In genomic region chr6:154408906-154409500, GRCh38 we compare ENCODE assay signal across 10 cellular contexts. TPM values are rescaled to one million over a fixed set of nuclear protein-coding genes. Genes with fewer than 3 reads are reported as not detected.
DNase-seq lines count a peak whose midpoint lies in the region; ATAC-seq and TF ChIP-seq lines count a peak whose summit lies in the region.
"Had no signal": no experiment of that assay in that cellular context is flagged by ENCODE, and none has a peak within 500 bp of the region (broad histone marks: within the 10 kb centered on the region; RNA-seq: fewer than 3 reads in every experiment).

No MANE protein-coding gene starts in this region.

- 77% methylated on average over 4 of the region's 4 CpGs for WGBS in smooth muscle cell (ENCODE audit: low lambda C conversion rate)

- no peak overlapping the region for H3K4me2 ChIP-seq in smooth muscle cell

- H3K36me3 ChIP-seq in lower lobe of right lung: no peaks in the 10 kb centered on the region
- no peaks in the 10 kb centered on the region for H3K36me3 ChIP-seq in smooth muscle cell (ENCODE audit: low read depth)

- H3K9me3 Mint-ChIP-seq in chondrocyte (ENCODE audit: low read depth): no peaks in the 10 kb centered on the region

- peaks cover 61% of the 10 kb centered on the region for H3K4me1 Mint-ChIP-seq in chondrocyte (ENCODE audit: low read depth)

- H3K4me3 ChIP-seq in Jurkat, Clone E6-1 (ENCODE audit: low read length): no peak overlapping the region
- H3K4me3 ChIP-seq in lower lobe of right lung: no peak overlapping the region
- H3K4me3 ChIP-seq in smooth muscle cell: no peak overlapping the region
- H3K4me3 ChIP-seq: pancreas had no signal

- H3K27me3 Mint-ChIP-seq in chondrocyte (ENCODE audit: low read depth): no peaks in the 10 kb centered on the region

- H3K4me3 Mint-ChIP-seq in chondrocyte (ENCODE audit: unreplicated experiment): no peak overlapping the region

- in situ Hi-C loops in G401 (cut with HindIII; ENCODE audit: low sequenced_read_pairs): no loop called here

- DNase-seq in Ammon's horn (ENCODE audit: low spot score): peak; percentile 65
- peak; percentile 22 for DNase-seq in Jurkat, Clone E6-1 (ENCODE audit: low read depth, low spot score)
- DNase-seq in chondrocyte (ENCODE audit: low spot score): no peak
- no peak for DNase-seq in lower lobe of right lung
- DNase-seq in smooth muscle cell (lab: John Stamatoyannopoulos, UW; ENCODE audit: unreplicated experiment): no peak
- DNase-seq in G401 (ENCODE audit: low spot score): no peak
- DNase-seq in NCI-H2029 treated with DMSO at 0.1 percent for 48 hours (lab: John Stamatoyannopoulos, UW): no peak
- DNase-seq: cerebellar nuclear complex, pancreas had no signal

- peak overlapping the region; percentile 30 for H3K27ac Mint-ChIP-seq in chondrocyte (ENCODE audit: unreplicated experiment)

- no peaks in the 10 kb centered on the region for H4K20me1 ChIP-seq in smooth muscle cell (ENCODE audit: low read depth)

- peaks cover 10% of the 10 kb centered on the region for H3F3A ChIP-seq in smooth muscle cell (ENCODE audit: low read depth)

- no peak overlapping the region for H2AFZ ChIP-seq in smooth muscle cell (ENCODE audit: low read depth)

- intact Hi-C loops in lower lobe of right lung (cut with DNase I): no loop called here

- peaks cover 11% of the 10 kb centered on the region for H3K36me3 Mint-ChIP-seq in chondrocyte (ENCODE audit: low read depth)

- TF ChIP-seq CTCF in chondrocyte (IDR thresholded peaks at IDR 0.05) (peak; percentile 80), lower lobe of right lung (IDR thresholded peaks at IDR 0.05) (peak; percentile 26), smooth muscle cell (IDR thresholded peaks at IDR 0.05; ENCODE audit: borderline replicate concordance, insufficient read depth, poor library complexity, severe bottlenecking) (no peak)

- H3K79me2 ChIP-seq in smooth muscle cell (ENCODE audit: low read depth): no peaks in the 10 kb centered on the region

- H3K27me3 ChIP-seq in lower lobe of right lung (ENCODE audit: low read depth) (no peaks in the 10 kb centered on the region), smooth muscle cell (ENCODE audit: low read depth) (no peaks in the 10 kb centered on the region)
- H3K27me3 ChIP-seq: pancreas had no signal

- H3K9me3 ChIP-seq in lower lobe of right lung (no peaks in the 10 kb centered on the region), smooth muscle cell (replicated peaks; ENCODE audit: low read depth) (no peaks in the 10 kb centered on the region)
- H3K9me3 ChIP-seq: pancreas had no signal

- H3K9ac ChIP-seq in smooth muscle cell (ENCODE audit: low read depth): no peak overlapping the region

- H3K27ac ChIP-seq in lower lobe of right lung (no peak overlapping the region), smooth muscle cell (ENCODE audit: low read depth) (no peak overlapping the region)

- H3K4me1 ChIP-seq in lower lobe of right lung (peaks cover 14% of the 10 kb centered on the region), smooth muscle cell (ENCODE audit: low read depth) (peaks cover 10% of the 10 kb centered on the region)

- no peak for ATAC-seq in lower lobe of right lung
- no peak for ATAC-seq in HG03457 (IDR thresholded peaks at IDR 0.05; ENCODE audit: unreplicated experiment)
- ATAC-seq: pancreas had no signal

RNA-seq across cellular contexts. Expression of gene IPCEF1, which starts 52.4 kb away (rescaled TPM):
- polyA plus RNA-seq in Jurkat, Clone E6-1 (2012; ENCODE audit: insufficient read depth, insufficient read length): 2.0 TPM
- not detected in 3 replicates for total RNA-seq in chondrocyte
- 7.9 TPM for total RNA-seq in lower lobe of right lung
- total RNA-seq in smooth muscle cell: 0.04 TPM in 1 of 2 replicates, not detected in the other
- polyA plus RNA-seq in smooth muscle cell: not detected in 2 replicates
- total RNA-seq in G401 (2014; rRNA removed; shearing (Covaris generic)): not detected in 2 replicates

Comparison
In these comparisons a context has a peak if more than half of its experiments do, and no peak if none do; other contexts are left out.
1. DNase-seq: peak in Ammon's horn (single experiment) and Jurkat, Clone E6-1 (single experiment); none in chondrocyte (single experiment), lower lobe of right lung (single experiment), smooth muscle cell (single experiment), G401 (single experiment) and NCI-H2029 treated with DMSO at 0.1 percent for 48 hours (single experiment).